Comparison of ENCODE assay signal across 2 cellular contexts in the genomic region with DNA sequence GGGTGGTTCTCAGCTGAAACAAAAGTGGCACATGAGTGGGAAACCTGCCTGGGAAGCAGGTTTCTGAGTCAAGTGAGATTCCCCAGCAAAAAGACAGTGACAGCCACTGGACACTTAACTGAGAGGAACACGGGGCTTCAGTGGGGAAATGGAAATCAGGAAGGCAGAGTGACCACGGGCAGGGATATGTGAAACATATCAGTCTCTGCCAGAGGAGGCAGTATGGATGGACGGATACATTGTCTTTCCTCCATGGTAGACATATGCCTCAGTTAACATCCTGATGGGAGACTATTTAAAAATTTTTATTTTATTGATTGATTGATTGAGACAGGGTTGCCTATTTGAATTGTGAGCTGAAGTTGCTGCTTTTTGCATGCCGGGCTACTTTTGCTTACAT.
TF ChIP-seq lines count a peak whose summit lies in the region.

No MANE protein-coding gene starts in this region.

TF ChIP-seq in HCT116, 20 proteins besides CTCF, POLR2A, EP300 and RAD21 (continued from another document):
- TF ChIP-seq FOSL1 (IDR thresholded peaks at IDR 0.05; ENCODE audit: low read depth) = no peak
- no peak for TF ChIP-seq ELF1 (IDR thresholded peaks at IDR 0.05; ENCODE audit: borderline replicate concordance, low read depth)
- TF ChIP-seq SIN3A (IDR thresholded peaks at IDR 0.05; ENCODE audit: low read depth) = no peak
- TF ChIP-seq SRF (IDR thresholded peaks at IDR 0.05; ENCODE audit: low read depth) = no peak
- no peak for TF ChIP-seq ZFX (IDR thresholded peaks at IDR 0.05)
- no peak for TF ChIP-seq CBX3 (IDR thresholded peaks at IDR 0.05; ENCODE audit: low read depth)
- no peak for TF ChIP-seq POLR2AphosphoS5 (IDR thresholded peaks at IDR 0.05; ENCODE audit: low read depth, low read length)
- no peak for TF ChIP-seq REST (IDR thresholded peaks at IDR 0.05; ENCODE audit: low read depth)
- TF ChIP-seq ZBTB33 (IDR thresholded peaks at IDR 0.05; ENCODE audit: extremely low read depth, insufficient replicate concordance, low read length) = no peak
- no peak for TF ChIP-seq ZNF274 (IDR thresholded peaks at IDR 0.05; ENCODE audit: low read depth, low read length)
- TF ChIP-seq, protein P1, sequence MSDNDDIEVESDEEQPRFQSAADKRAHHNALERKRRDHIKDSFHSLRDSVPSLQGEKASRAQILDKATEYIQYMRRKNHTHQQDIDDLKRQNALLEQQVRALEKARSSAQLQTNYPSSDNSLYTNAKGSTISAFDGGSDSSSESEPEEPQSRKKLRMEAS (IDR thresholded peaks at IDR 0.05) = no peak
- TF ChIP-seq EZH2phosphoT487 (IDR thresholded peaks at IDR 0.05; ENCODE audit: borderline replicate concordance) = no peak
- TF ChIP-seq JUND (IDR thresholded peaks at IDR 0.05) = no peak
- no peak for TF ChIP-seq EGR1 (IDR thresholded peaks at IDR 0.05; ENCODE audit: low read depth)
- no peak for TF ChIP-seq CEBPB (IDR thresholded peaks at IDR 0.05; ENCODE audit: low read depth)
- no peak for TF ChIP-seq YY1 (IDR thresholded peaks at IDR 0.05; ENCODE audit: extremely low read depth, insufficient replicate concordance, low read depth, low read length)
- TF ChIP-seq EZH2 (IDR thresholded peaks at IDR 0.05) = no peak
- no peak for TF ChIP-seq SP1 (IDR thresholded peaks at IDR 0.05; ENCODE audit: low read depth)
TF ChIP-seq in HCT116: peak in this region for 0.

TF ChIP-seq in K562, 482 proteins besides CTCF, POLR2A, EP300 and RAD21 (continued from another document):
- TF ChIP-seq SAFB2 (IDR thresholded peaks at IDR 0.05; ENCODE audit: borderline replicate concordance, low read depth, low read length, severe bottlenecking) (no peak), XRCC4 (IDR thresholded peaks at IDR 0.05; ENCODE audit: extremely low read depth, insufficient read depth, insufficient read length) (no peak), RNF2 (IDR thresholded peaks at IDR 0.05) (no peak), ZNF280A (IDR thresholded peaks at IDR 0.05; ENCODE audit: low read depth, partially characterized antibody) (no peak), NR2C2 (CRISPR knock-in tag; IDR thresholded peaks at IDR 0.05) (no peak), NR2C2 (tag; IDR thresholded peaks at IDR 0.05) (no peak), ATF3 (IDR thresholded peaks at IDR 0.05) (no peak), ATF3 (CRISPR knock-in tag; conservative IDR thresholded peaks at IDR 0.05) (no peak), TARDBP (IDR thresholded peaks at IDR 0.05) (no peak), GATAD2B (IDR thresholded peaks at IDR 0.05; ENCODE audit: borderline replicate concordance) (no peak), ZNF589 (CRISPR knock-in tag; IDR thresholded peaks at IDR 0.05; ENCODE audit: low read depth) (no peak), ZBTB17 (CRISPR knock-in tag; IDR thresholded peaks at IDR 0.05) (no peak), GATA2 (CRISPR knock-in tag; IDR thresholded peaks at IDR 0.05) (no peak), ZSCAN32 (CRISPR knock-in tag; IDR thresholded peaks at IDR 0.05) (no peak), NR1H2 (CRISPR knock-in tag; IDR thresholded peaks at IDR 0.05) (no peak), POLR2G (IDR thresholded peaks at IDR 0.05; ENCODE audit: low read depth, low read length) (no peak), SAP30 (IDR thresholded peaks at IDR 0.05; ENCODE audit: borderline replicate concordance, insufficient read depth, low read depth, low read length, poor library complexity, severe bottlenecking) (no peak), ZNF24 (IDR thresholded peaks at IDR 0.05) (no peak), ZNF140 (CRISPR knock-in tag; IDR thresholded peaks at IDR 0.05) (no peak)
- TF ChIP-seq, protein P2, sequence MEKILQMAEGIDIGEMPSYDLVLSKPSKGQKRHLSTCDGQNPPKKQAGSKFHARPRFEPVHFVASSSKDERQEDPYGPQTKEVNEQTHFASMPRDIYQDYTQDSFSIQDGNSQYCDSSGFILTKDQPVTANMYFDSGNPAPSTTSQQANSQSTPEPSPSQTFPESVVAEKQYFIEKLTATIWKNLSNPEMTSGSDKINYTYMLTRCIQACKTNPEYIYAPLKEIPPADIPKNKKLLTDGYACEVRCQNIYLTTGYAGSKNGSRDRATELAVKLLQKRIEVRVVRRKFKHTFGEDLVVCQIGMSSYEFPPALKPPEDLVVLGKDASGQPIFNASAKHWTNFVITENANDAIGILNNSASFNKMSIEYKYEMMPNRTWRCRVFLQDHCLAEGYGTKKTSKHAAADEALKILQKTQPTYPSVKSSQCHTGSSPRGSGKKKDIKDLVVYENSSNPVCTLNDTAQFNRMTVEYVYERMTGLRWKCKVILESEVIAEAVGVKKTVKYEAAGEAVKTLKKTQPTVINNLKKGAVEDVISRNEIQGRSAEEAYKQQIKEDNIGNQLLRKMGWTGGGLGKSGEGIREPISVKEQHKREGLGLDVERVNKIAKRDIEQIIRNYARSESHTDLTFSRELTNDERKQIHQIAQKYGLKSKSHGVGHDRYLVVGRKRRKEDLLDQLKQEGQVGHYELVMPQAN (IDR thresholded peaks at IDR 0.05; ENCODE audit: borderline replicate concordance) = no peak
TF ChIP-seq in K562: peak in this region for 0.
